21 cellular contexts compared by ENCODE assay signal in genomic region chr10:97358349-97358748, GRCh38.
"Had no signal": no experiment of that assay in that cellular context is flagged by ENCODE, and none has a peak within 500 bp of the region (broad histone marks: within the 10 kb centered on the region; RNA-seq: fewer than 3 reads in every experiment).

No MANE protein-coding gene starts in this region.

- H3K4me1 ChIP-seq: neural progenitor cell, prostate gland, transverse colon, vagina had no signal

- H3K4me1 Mint-ChIP-seq: memory B cell, nephron, neural progenitor cell had no signal

- H3K27me3 ChIP-seq: esophagus muscularis mucosa, neural progenitor cell, right atrium auricular region, suprapubic skin, transverse colon, upper lobe of right lung, vagina had no signal

- H3K4me3 ChIP-seq: esophagus muscularis mucosa, lung, neural progenitor cell, prostate gland, right atrium auricular region, smooth muscle cell, suprapubic skin, transverse colon, upper lobe of right lung, vagina had no signal

- H3K27ac ChIP-seq: esophagus muscularis mucosa, neural progenitor cell, prostate gland, right atrium auricular region, suprapubic skin, transverse colon, upper lobe of right lung, vagina had no signal

- H3K9me3 Mint-ChIP-seq: memory B cell; nephron; neural progenitor cell; stimulated activated naive B cell treated with anti-CD40 and anti-IgM and Interleukin-4, amounts not matched to agents 10 μg/mL and 1 μg/mL and 100 μg/mL, for 72 hours; stimulated activated naive CD8-positive, alpha-beta T cell treated with anti-CD3 and anti-CD28 coated beads, Interleukin-15, Interleukin-2, amounts not matched to agents 100 ng/mL and 50 ng/mL, for 24 hours had no signal

- H3K9me3 ChIP-seq: esophagus muscularis mucosa, prostate gland, right atrium auricular region, suprapubic skin, transverse colon, upper lobe of right lung, vagina had no signal

- H3K36me3 ChIP-seq: neural progenitor cell, prostate gland, transverse colon, upper lobe of right lung, vagina had no signal

- DNase-seq: effector CD8-positive, alpha-beta T cell; foreskin melanocyte; hypothalamus; nucleus accumbens; stimulated activated CD4-positive, alpha-beta T cell treated with anti-CD3 and anti-CD28 coated beads, Interleukin-4, amount 100 ng/mL, for 4 hours; stimulated activated naive B cell treated with anti-CD40 and anti-IgM and Interleukin-4, amounts not matched to agents 10 μg/mL and 1 μg/mL and 100 μg/mL, for 72 hours; transverse colon; upper lobe of right lung had no signal

- ATAC-seq: left lobe of liver; sciatic nerve; stimulated activated naive B cell treated with anti-CD40 and anti-IgM and Interleukin-4, amounts not matched to agents 10 μg/mL and 1 μg/mL and 100 μg/mL, for 72 hours; upper lobe of right lung had no signal

- H3K4me3 Mint-ChIP-seq: memory B cell; nephron; neural progenitor cell; stimulated activated naive B cell treated with anti-CD40 and anti-IgM and Interleukin-4, amounts not matched to agents 10 μg/mL and 1 μg/mL and 100 μg/mL, for 72 hours; stimulated activated naive CD8-positive, alpha-beta T cell treated with anti-CD3 and anti-CD28 coated beads, Interleukin-15, Interleukin-2, amounts not matched to agents 100 ng/mL and 50 ng/mL, for 24 hours had no signal

- H3K27ac Mint-ChIP-seq: nephron; neural progenitor cell; stimulated activated naive B cell treated with anti-CD40 and anti-IgM and Interleukin-4, amounts not matched to agents 10 μg/mL and 1 μg/mL and 100 μg/mL, for 72 hours; stimulated activated naive CD8-positive, alpha-beta T cell treated with anti-CD3 and anti-CD28 coated beads, Interleukin-15, Interleukin-2, amounts not matched to agents 100 ng/mL and 50 ng/mL, for 24 hours had no signal

- H3K27me3 Mint-ChIP-seq: memory B cell; stimulated activated naive B cell treated with anti-CD40 and anti-IgM and Interleukin-4, amounts not matched to agents 10 μg/mL and 1 μg/mL and 100 μg/mL, for 72 hours; stimulated activated naive CD8-positive, alpha-beta T cell treated with anti-CD3 and anti-CD28 coated beads, Interleukin-15, Interleukin-2, amounts not matched to agents 100 ng/mL and 50 ng/mL, for 24 hours had no signal
